ENCODE assay signal across 10 cellular contexts in the genomic region with DNA sequence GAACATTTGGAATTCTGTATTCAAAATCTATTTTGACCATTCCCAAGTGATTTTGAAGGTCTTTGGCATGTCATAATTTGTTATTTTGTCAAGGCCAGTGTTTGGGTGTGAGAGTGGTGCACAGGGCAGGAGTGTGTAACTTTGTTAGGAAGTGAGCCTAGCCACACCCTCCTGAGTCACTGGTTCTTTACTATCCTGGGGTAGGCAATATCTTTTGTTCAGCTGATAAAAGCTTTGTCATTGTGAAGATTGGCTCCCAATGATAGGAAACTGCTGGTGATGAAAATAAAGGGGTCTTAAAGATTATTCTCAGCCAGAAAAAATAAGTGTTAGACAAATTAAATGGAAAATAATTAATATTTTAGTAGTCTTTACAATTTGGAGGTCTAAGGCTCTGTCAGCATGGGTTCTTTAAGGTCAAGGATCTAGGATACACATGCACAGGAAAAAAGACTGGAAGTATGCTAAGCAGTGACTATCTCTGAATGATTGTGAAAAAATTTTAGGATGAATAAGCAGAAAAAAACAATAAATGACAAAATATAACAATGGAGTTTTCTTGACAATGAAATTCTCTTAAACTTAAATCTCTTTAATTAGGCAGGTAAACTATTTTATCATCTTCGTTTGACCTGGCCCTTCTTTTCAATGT. TPM values are rescaled to one million over a fixed set of nuclear protein-coding genes. Genes with fewer than 3 reads are reported as not detected.
DNase-seq lines count a peak whose midpoint lies in the region; ATAC-seq and TF ChIP-seq lines count a peak whose summit lies in the region.
"Had no signal": no experiment of that assay in that cellular context is flagged by ENCODE, and none has a peak within 500 bp of the region (broad histone marks: within the 10 kb centered on the region; RNA-seq: fewer than 3 reads in every experiment).

No MANE protein-coding gene starts in this region.

- H3K27ac Mint-ChIP-seq in Calu3 (ENCODE audit: unreplicated experiment): peak overlapping the region; percentile 52

- H3K4me3 Mint-ChIP-seq in Calu3 (ENCODE audit: low read depth, unreplicated experiment): no peak overlapping the region

- intact Hi-C loops in Calu3 (cut with micrococcal nuclease; ENCODE audit: unreplicated experiment): no loop called here

- peaks cover 30% of the 10 kb centered on the region for H3K79me2 ChIP-seq in mesendoderm (ENCODE audit: control insufficient read depth, insufficient read depth, low read length)

- H3K23ac ChIP-seq in mesenchymal stem cell (ENCODE audit: low read length in 2 of 2) (no peak overlapping the region), mesendoderm (ENCODE audit: low read length) (no peak overlapping the region)

- H2BK12ac ChIP-seq in mesenchymal stem cell (ENCODE audit: low read length in 2 of 2): no peak overlapping the region

- H3K27ac ChIP-seq in mesenchymal stem cell (ENCODE audit: low read length, poor library complexity, severe bottlenecking) (no peak overlapping the region), mesendoderm (ENCODE audit: low read depth, low read length) (no peak overlapping the region)

- H2AFZ ChIP-seq in mesenchymal stem cell (ENCODE audit: low read depth, low read length): no peak overlapping the region

- H2AK5ac ChIP-seq in mesenchymal stem cell (ENCODE audit: low read length, severe bottlenecking) (no peak overlapping the region), mesendoderm (ENCODE audit: low read length) (no peak overlapping the region)

- WGBS in mesenchymal stem cell: 98% methylated on average over 1 of the region's 1 CpG
- no CpG with 5 or more reads among the region's 1 CpG for WGBS in mesendoderm (ENCODE audit: extremely low coverage, insufficient coverage, low lambda C conversion rate)

- no peak overlapping the region for H3K14ac ChIP-seq in mesenchymal stem cell (ENCODE audit: low read length in 2 of 2)

- H3K9ac ChIP-seq in mesenchymal stem cell (ENCODE audit: low read length) (peak overlapping the region; percentile 71), mesendoderm (ENCODE audit: low read length) (no peak overlapping the region)

- peaks cover 28% of the 10 kb centered on the region for H3K4me1 Mint-ChIP-seq in Calu3 (ENCODE audit: low read depth, unreplicated experiment)

- peaks cover 54% of the 10 kb centered on the region for H3K36me3 Mint-ChIP-seq in Calu3 (ENCODE audit: insufficient read depth, unreplicated experiment)

- no TSS peak for BruUV-seq in Calu3 (replicated peaks; lab: Mats Ljungman, UMichigan)

- no peaks in the 10 kb centered on the region for H3K27me3 Mint-ChIP-seq in Calu3 (ENCODE audit: unreplicated experiment)

- no peak overlapping the region for H4K5ac ChIP-seq in mesendoderm (ENCODE audit: low read length)

- DNase-seq in Calu3 (no peak), LoVo (ENCODE audit: low spot score) (peak; percentile 52), cardiac fibroblast (ENCODE audit: low read depth in 2 of 2) (peak; percentile 39 to 51), mesenchymal stem cell (peak; percentile 30), mesendoderm (no peak)
- no peak for DNase-seq in activated CD4-positive, alpha-beta T cell treated with anti-CD3 and anti-CD28 coated beads, Interleukin-2, amount 50 U/mL, for 48 hours
- DNase-seq: DMS153, NCI-H1694 treated with DMSO at 0.1 percent for 48 hours had no signal

- no peak overlapping the region for H2BK15ac ChIP-seq in mesenchymal stem cell (ENCODE audit: low read depth, poor library complexity, severe bottlenecking)
- no peak overlapping the region for H2BK15ac ChIP-seq in mesendoderm (replicated peaks; ENCODE audit: low read depth)

- H3K4me1 ChIP-seq in mesenchymal stem cell (ENCODE audit: control insufficient read depth, insufficient read depth, low read depth, low read length) (peaks cover 8% of the 10 kb centered on the region), mesendoderm (ENCODE audit: control insufficient read depth, low read depth, low read length) (no peaks in the 10 kb centered on the region)

- H3K36me3 ChIP-seq in mesenchymal stem cell (ENCODE audit: control insufficient read depth in 1 of 2, insufficient read depth in 2 of 2, low read depth in 1 of 2, low read length in 2 of 2): peaks cover 29 to 42% of the 10 kb centered on the region in 2 experiments
- no peaks in the 10 kb centered on the region for H3K36me3 ChIP-seq in mesendoderm (ENCODE audit: control insufficient read depth, insufficient read depth, low read length)

- H2BK5ac ChIP-seq in mesenchymal stem cell (ENCODE audit: low read depth, low read length, poor library complexity, severe bottlenecking): no peak overlapping the region
- no peak overlapping the region for H2BK5ac ChIP-seq in mesendoderm (ENCODE audit: low read length)

- H2BK120ac ChIP-seq in mesenchymal stem cell (ENCODE audit: low read depth, low read length) (no peak overlapping the region), mesendoderm (ENCODE audit: low read depth, low read length) (no peak overlapping the region)

- H4K8ac ChIP-seq in mesenchymal stem cell (ENCODE audit: low read length): no peak overlapping the region
- no peak overlapping the region for H4K8ac ChIP-seq in mesendoderm (ENCODE audit: low read depth, low read length)

- H3K9me3 ChIP-seq in mesenchymal stem cell (ENCODE audit: control insufficient read depth, low read length): no peaks in the 10 kb centered on the region

- H3K18ac ChIP-seq in mesenchymal stem cell (ENCODE audit: low read depth in 1 of 2, low read length in 2 of 2) (no peak overlapping the region), mesendoderm (ENCODE audit: low read length) (no peak overlapping the region)

- peaks cover 11% of the 10 kb centered on the region for H3K79me1 ChIP-seq in mesenchymal stem cell (replicated peaks; ENCODE audit: low read length, poor library complexity, severe bottlenecking)
- H3K79me1 ChIP-seq in mesendoderm (ENCODE audit: low read length): peaks cover 8% of the 10 kb centered on the region

- H4K91ac ChIP-seq in mesenchymal stem cell (ENCODE audit: low read length): no peak overlapping the region

- H3K4ac ChIP-seq in mesenchymal stem cell (ENCODE audit: low read depth in 1 of 2, low read length in 2 of 2) (no peak overlapping the region), mesendoderm (ENCODE audit: low read depth, low read length) (no peak overlapping the region)

- TF ChIP-seq CTCF in Calu3 (IDR thresholded peaks at IDR 0.05; ENCODE audit: unreplicated experiment) (no peak), cardiac fibroblast (IDR thresholded peaks at IDR 0.05; ENCODE audit: low read depth, low read length) (no peak)

- CTCF ChIA-PET in Calu3 (lab: Charles Lee): no interaction called here

- no peaks in the 10 kb centered on the region for H3K27me3 ChIP-seq in mesenchymal stem cell (ENCODE audit: control insufficient read depth in 1 of 2, insufficient read depth in 1 of 2, low read length in 2 of 2)
- no peaks in the 10 kb centered on the region for H3K27me3 ChIP-seq in mesendoderm (ENCODE audit: insufficient read depth, low read length, poor library complexity)

- no peak overlapping the region for H3K4me3 ChIP-seq in cardiac fibroblast (replicated peaks in 1 of 2; ENCODE audit: low read depth in 2 of 2, low read length in 2 of 2)
- peak overlapping the region in 1 of 2 experiments; percentile 10 for H3K4me3 ChIP-seq in mesenchymal stem cell (ENCODE audit: insufficient read depth in 1 of 2, low read depth in 1 of 2, low read length in 2 of 2)
- H3K4me3 ChIP-seq in mesendoderm (ENCODE audit: low read length): no peak overlapping the region

- H3K56ac ChIP-seq in mesendoderm (ENCODE audit: low read length): no peak overlapping the region

- ATAC-seq in GM21390 (IDR thresholded peaks at IDR 0.05; ENCODE audit: unreplicated experiment): no peak
- no peak for ATAC-seq in GM19455 (IDR thresholded peaks at IDR 0.05; ENCODE audit: unreplicated experiment)

- no peaks in the 10 kb centered on the region for H3K9me3 Mint-ChIP-seq in Calu3 (ENCODE audit: low read depth, unreplicated experiment)

- H3K4me2 ChIP-seq in mesenchymal stem cell (ENCODE audit: low read length, poor library complexity, severe bottlenecking): no peak overlapping the region
- H3K4me2 ChIP-seq in mesendoderm (ENCODE audit: low read length): no peak overlapping the region

RNA-seq across cellular contexts. Expression of a gene that starts 5.1 kb away (rescaled TPM):
- 50.5 and 55.4 TPM in 2 replicates for total RNA-seq in Calu3 (2022)
- polyA plus RNA-seq in mesenchymal stem cell (2013, experiment 1 of 2): 24.0 TPM
- polyA plus RNA-seq in mesenchymal stem cell (2013, experiment 2 of 2): 23.4 TPM
- polyA plus RNA-seq in mesendoderm (2013, experiment 1 of 2): 19.0 TPM
- polyA plus RNA-seq in mesendoderm (2013, experiment 2 of 2): 19.4 TPM

RNA-seq across cellular contexts. Expression of a gene that starts 5.3 kb away (rescaled TPM):
- 158 and 159 TPM in 2 replicates for total RNA-seq in Calu3 (2022)
- polyA plus RNA-seq in mesenchymal stem cell (2013, experiment 1 of 2): 47.2 TPM
- 44.9 TPM for polyA plus RNA-seq in mesenchymal stem cell (2013, experiment 2 of 2)
- polyA plus RNA-seq in mesendoderm (2013, experiment 1 of 2): 76.4 TPM
- 74.5 TPM for polyA plus RNA-seq in mesendoderm (2013, experiment 2 of 2)

RNA-seq across cellular contexts. Expression of a gene that starts 49.9 kb away (rescaled TPM):
- total RNA-seq in Calu3 (2022): 17.9 and 20.8 TPM in 2 replicates
- 22.7 TPM for polyA plus RNA-seq in mesenchymal stem cell (2013, experiment 1 of 2)
- polyA plus RNA-seq in mesenchymal stem cell (2013, experiment 2 of 2): 24.1 TPM
- polyA plus RNA-seq in mesendoderm (2013, experiment 1 of 2): 27.4 TPM
- polyA plus RNA-seq in mesendoderm (2013, experiment 2 of 2): 27.3 TPM

RNA-seq across cellular contexts. Expression of a gene that starts 57.2 kb away (rescaled TPM):
- 208 and 235 TPM in 2 replicates for total RNA-seq in Calu3 (2022)
- not detected for polyA plus RNA-seq in mesenchymal stem cell (2013, experiment 1 of 2)
- polyA plus RNA-seq in mesenchymal stem cell (2013, experiment 2 of 2): not detected
- 0.52 TPM for polyA plus RNA-seq in mesendoderm (2013, experiment 1 of 2)
- polyA plus RNA-seq in mesendoderm (2013, experiment 2 of 2): 0.52 TPM

Comparison
In these comparisons a context has a peak if more than half of its experiments do, and no peak if none do; other contexts are left out.
1. DNase-seq: peak in LoVo (single experiment), cardiac fibroblast (2 of 2) and mesenchymal stem cell (single experiment); none in Calu3 (single experiment), activated CD4-positive, alpha-beta T cell treated with anti-CD3 and anti-CD28 coated beads, Interleukin-2, amount 50 U/mL, for 48 hours (0 of 2) and mesendoderm (single experiment).